Comparison of ENCODE assay signal across 21 cellular contexts in genomic region chr3:4083225-4084015, GRCh38.
DNase-seq lines count a peak whose midpoint lies in the region; ATAC-seq, FAIRE-seq and TF ChIP-seq lines count a peak whose summit lies in the region.
"Had no signal": no experiment of that assay in that cellular context is flagged by ENCODE, and none has a peak within 500 bp of the region (broad histone marks: within the 10 kb centered on the region; RNA-seq: fewer than 3 reads in every experiment).

No MANE protein-coding gene starts in this region.

- no peak overlapping the region for H3K4me3 Mint-ChIP-seq in T-helper 2 cell treated with Interferon-gamma antibody and Interleukin-4, amounts not matched to agents 5 μg/mL and 100 μg/mL, for 36 hours
- H3K4me3 Mint-ChIP-seq: CD4-positive, CD25-positive, alpha-beta regulatory T cell; T-helper 1 cell treated with Interleukin-12 subunit alpha and Interleukin-12 subunit beta and Interleukin-4 antibody, amounts not matched to agents 30 μg/mL and 1 μg/mL, for 36 hours had no signal

- no peak overlapping the region for H3K27ac ChIP-seq in HepG2 (ENCODE audit: extremely low read length, insufficient read depth, low read length)
- no peak overlapping the region for H3K27ac ChIP-seq in right lobe of liver
- H3K27ac ChIP-seq in OCI-LY3 (ENCODE audit: low read length) = no peak overlapping the region
- H3K27ac ChIP-seq: A549, HL-60 had no signal

- H3K36me3 ChIP-seq in HepG2 (replicated peaks in 1 of 2; ENCODE audit: control insufficient read depth in 1 of 2, insufficient read depth in 2 of 2, low read length in 2 of 2) = no peaks in the 10 kb centered on the region
- H3K36me3 ChIP-seq in right lobe of liver = no peaks in the 10 kb centered on the region
- H3K36me3 ChIP-seq in OCI-LY3 (replicated peaks; ENCODE audit: low read depth, low read length) = no peaks in the 10 kb centered on the region

- DNase-seq in HepG2 (ENCODE audit: low spot score) (no peak), right lobe of liver (no peak), foreskin melanocyte (peak; percentile 8), HCEC 1CT (no peak)
- DNase-seq in T-helper 2 cell treated with Interferon-gamma antibody and Interleukin-4, amounts not matched to agents 5 μg/mL and 100 μg/mL, for 36 hours (ENCODE audit: low spot score) = no peak
- DNase-seq: CD4-positive, CD25-positive, alpha-beta regulatory T cell; DMS153; KG1; NCI-H1092 treated with DMSO at 0.1 percent for 48 hours; NCI-H1436 treated with DMSO at 0.1 percent for 48 hours; NCI-H1930; NCI-H226; NCI-H526 had no signal

- in situ Hi-C loops in HepG2 (cut with HindIII; ENCODE audit: extremely low pct_ligation_motif_present, low pct_unique_long_range_greater_than_20kb) = no loop called here

- ATAC-seq in HepG2 = no peak
- ATAC-seq in right lobe of liver = no peak
- no peak for ATAC-seq in HG03457 (IDR thresholded peaks at IDR 0.05; ENCODE audit: unreplicated experiment)
- ATAC-seq: A549, Panc1 had no signal

- POLR2A ChIA-PET in HepG2 (lab: Yijun Ruan, JAX) = no interaction called here

- no peaks in the 10 kb centered on the region for H3K79me2 ChIP-seq in HepG2 (ENCODE audit: insufficient read depth, low read length)
- no peaks in the 10 kb centered on the region for H3K79me2 ChIP-seq in OCI-LY3 (ENCODE audit: low read length)

- H3K27me3 Mint-ChIP-seq in T-helper 2 cell treated with Interferon-gamma antibody and Interleukin-4, amounts not matched to agents 5 μg/mL and 100 μg/mL, for 36 hours (ENCODE audit: low read depth) = no peaks in the 10 kb centered on the region
- H3K27me3 Mint-ChIP-seq: CD4-positive, CD25-positive, alpha-beta regulatory T cell had no signal

- no peak overlapping the region for H3K4me2 ChIP-seq in HepG2 (ENCODE audit: low read depth, low read length)
- no peak overlapping the region for H3K4me2 ChIP-seq in OCI-LY3 (ENCODE audit: low read length)
- H3K4me2 ChIP-seq: A549 had no signal

- 51% methylated on average over 9 of the region's 9 CpGs for WGBS in HepG2 (ENCODE audit: low lambda C conversion rate)
- WGBS in right lobe of liver (ENCODE audit: insufficient coverage, low coverage, low lambda C conversion rate, missing lambda C conversion rate) = 75% methylated on average over 9 of the region's 9 CpGs

- TF ChIP-seq CTCF in HepG2 (CRISPR knock-in tag; IDR thresholded peaks at IDR 0.05) = no peak
- TF ChIP-seq CTCF in right lobe of liver (IDR thresholded peaks at IDR 0.05) = no peak
- TF ChIP-seq CTCF in OCI-LY3 (IDR thresholded peaks at IDR 0.05; ENCODE audit: low read depth, low read length) = peak; percentile 19; the same call in 1 of the 2 replicates

- no peak overlapping the region for H3K4me3 ChIP-seq in HepG2 (replicated peaks in 1 of 3; ENCODE audit: insufficient read depth in 1 of 3, low read depth in 2 of 3, low read length in 3 of 3)
- H3K4me3 ChIP-seq in right lobe of liver = no peak overlapping the region
- no peak overlapping the region for H3K4me3 ChIP-seq in OCI-LY3 (ENCODE audit: low read length)
- H3K4me3 ChIP-seq: A549 had no signal

- TF ChIP-seq RAD21 in HepG2 (CRISPR knock-in tag; IDR thresholded peaks at IDR 0.05) = no peak

- intact Hi-C loops in HepG2 (cut with micrococcal nuclease; ENCODE audit: unreplicated experiment) = no loop called here
- intact Hi-C loops in right lobe of liver (cut with DNase I) = no loop called here

- no peak overlapping the region for H2AFZ ChIP-seq in HepG2 (ENCODE audit: low read length)
- H2AFZ ChIP-seq in OCI-LY3 (ENCODE audit: low read depth, low read length) = no peak overlapping the region

- no TSS peak for BruUV-seq in HepG2 (replicated peaks; lab: Mats Ljungman, UMichigan)

- H3K27me3 ChIP-seq in HepG2 (ENCODE audit: control insufficient read depth in 1 of 2, insufficient read depth in 2 of 2, low read length in 2 of 2) = no peaks in the 10 kb centered on the region
- no peaks in the 10 kb centered on the region for H3K27me3 ChIP-seq in right lobe of liver
- peaks cover 62% of the 10 kb centered on the region for H3K27me3 ChIP-seq in OCI-LY3 (ENCODE audit: low read depth, low read length)

- H3K36me3 Mint-ChIP-seq in T-helper 2 cell treated with Interferon-gamma antibody and Interleukin-4, amounts not matched to agents 5 μg/mL and 100 μg/mL, for 36 hours (ENCODE audit: low read depth) = no peaks in the 10 kb centered on the region
- H3K36me3 Mint-ChIP-seq: CD4-positive, CD25-positive, alpha-beta regulatory T cell had no signal

- TF ChIP-seq EP300 in HepG2 (IDR thresholded peaks at IDR 0.05; ENCODE audit: low read depth in 2 of 2, low read length in 2 of 2) = no peak
- TF ChIP-seq EP300 in HepG2 (CRISPR knock-in tag; IDR thresholded peaks at IDR 0.05; ENCODE audit: borderline replicate concordance) = no peak

- CTCF ChIA-PET in HepG2 (lab: Yijun Ruan, JAX; ENCODE audit: low intra/inter-chr PET ratio, low total read pairs) = no interaction called here

- H3K9me3 Mint-ChIP-seq in T-helper 2 cell treated with Interferon-gamma antibody and Interleukin-4, amounts not matched to agents 5 μg/mL and 100 μg/mL, for 36 hours = no peaks in the 10 kb centered on the region
- H3K9me3 Mint-ChIP-seq: T-helper 1 cell treated with Interleukin-12 subunit alpha and Interleukin-12 subunit beta and Interleukin-4 antibody, amounts not matched to agents 30 μg/mL and 1 μg/mL, for 36 hours had no signal

- FAIRE-seq in HepG2 (lab: Jason Lieb, UNC) = no peak
- FAIRE-seq: A549, G401.6, GM19239 had no signal

- TF ChIP-seq POLR2A in HepG2 (IDR thresholded peaks at IDR 0.05; ENCODE audit: insufficient read depth in 1 of 2, low read depth in 2 of 2, low read length in 2 of 2) = no peak
- no peak for TF ChIP-seq POLR2A in right lobe of liver (IDR thresholded peaks at IDR 0.05)

- H3K9me3 ChIP-seq in HepG2 (ENCODE audit: low read length) (no peaks in the 10 kb centered on the region), right lobe of liver (no peaks in the 10 kb centered on the region), OCI-LY3 (ENCODE audit: insufficient read depth, low read length) (no peaks in the 10 kb centered on the region)
- H3K9me3 ChIP-seq: A549 had no signal

- H3K9ac ChIP-seq in HepG2 (ENCODE audit: insufficient read depth, low read depth, low read length) (no peak overlapping the region), OCI-LY3 (ENCODE audit: low read length) (no peak overlapping the region)

- peaks cover 26% of the 10 kb centered on the region for H3K4me1 ChIP-seq in HepG2 (ENCODE audit: insufficient read depth, low read length)
- H3K4me1 ChIP-seq in right lobe of liver = peaks cover 0 to 9% (median 0%) of the 10 kb centered on the region in 4 donors
- H3K4me1 ChIP-seq in OCI-LY3 (ENCODE audit: low read length) = peaks cover 27% of the 10 kb centered on the region
- H3K4me1 ChIP-seq: A549 had no signal

- H4K20me1 ChIP-seq in HepG2 (ENCODE audit: insufficient read depth, low read length) (no peaks in the 10 kb centered on the region), OCI-LY3 (ENCODE audit: insufficient read depth, low read length) (no peaks in the 10 kb centered on the region)

- H3K27ac Mint-ChIP-seq in T-helper 2 cell treated with Interferon-gamma antibody and Interleukin-4, amounts not matched to agents 5 μg/mL and 100 μg/mL, for 36 hours = no peak overlapping the region
- H3K27ac Mint-ChIP-seq: CD4-positive, CD25-positive, alpha-beta regulatory T cell; T-helper 1 cell treated with Interleukin-12 subunit alpha and Interleukin-12 subunit beta and Interleukin-4 antibody, amounts not matched to agents 30 μg/mL and 1 μg/mL, for 36 hours had no signal

- H3K4me1 Mint-ChIP-seq in T-helper 2 cell treated with Interferon-gamma antibody and Interleukin-4, amounts not matched to agents 5 μg/mL and 100 μg/mL, for 36 hours (ENCODE audit: low read depth) = no peaks in the 10 kb centered on the region
- H3K4me1 Mint-ChIP-seq: CD4-positive, CD25-positive, alpha-beta regulatory T cell had no signal

TF ChIP-seq in HepG2, 621 proteins besides CTCF, POLR2A, EP300 and RAD21:
- peak; percentile 87 for TF ChIP-seq ATF7 (IDR thresholded peaks at IDR 0.05)
- TF ChIP-seq ATF7 (CRISPR knock-in tag; IDR thresholded peaks at IDR 0.05) = no peak
- no peak for TF ChIP-seq GTF3A (CRISPR knock-in tag; conservative IDR thresholded peaks at IDR 0.05)
- 0 out of 2 replicates have a peak, but pooled peaks have one; percentile 16 for TF ChIP-seq CREB1 (IDR thresholded peaks at IDR 0.05)
- TF ChIP-seq CREB1 (CRISPR knock-in tag; IDR thresholded peaks at IDR 0.05) = no peak
